ENCODE assay signal across 9 cellular contexts in the genomic region with DNA sequence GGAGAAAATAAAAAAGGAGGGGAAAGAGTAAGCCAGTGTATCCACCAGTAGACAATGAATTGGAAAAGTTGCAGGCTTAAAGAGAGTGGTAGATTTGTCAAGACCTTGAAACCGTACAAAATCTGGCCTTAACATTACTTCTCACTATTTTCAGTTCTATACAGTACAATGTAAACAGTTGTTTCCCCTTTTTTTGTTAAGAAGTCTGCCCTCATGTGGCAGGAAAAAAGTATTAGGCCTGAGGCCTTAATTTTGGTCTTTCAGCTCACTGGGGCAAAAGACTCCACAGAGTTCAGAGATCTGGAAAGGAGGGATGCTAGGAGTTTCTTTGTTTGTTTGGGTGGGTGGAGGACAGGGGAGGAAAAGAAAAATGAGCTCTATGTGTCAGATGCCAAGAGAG.
DNase-seq lines count a peak whose midpoint lies in the region; ATAC-seq and TF ChIP-seq lines count a peak whose summit lies in the region.
"Had no signal": no experiment of that assay in that cellular context is flagged by ENCODE, and none has a peak within 500 bp of the region (broad histone marks: within the 10 kb centered on the region; RNA-seq: fewer than 3 reads in every experiment).

No MANE protein-coding gene starts in this region.

- TF ChIP-seq CTCF in brain microvascular endothelial cell (IDR thresholded peaks at IDR 0.05; ENCODE audit: low read depth, low read length, missing control alignments), result peak; percentile 49

- intact Hi-C loops in activated CD4-positive, alpha-beta memory T cell treated with anti-CD3 and anti-CD28 coated beads for 36 hours (cut with micrococcal nuclease), result no loop called here

- TF ChIP-seq EP300 in Ishikawa (IDR thresholded peaks at IDR 0.05; ENCODE audit: borderline replicate concordance), result no peak

- in situ Hi-C loops in brain microvascular endothelial cell (cut with HindIII; ENCODE audit: low pct_ligation_motif_present, low sequenced_read_pairs), result no loop called here

- H3K4me3 ChIP-seq in brain microvascular endothelial cell (ENCODE audit: low read depth, low read length), result no peak overlapping the region
- H3K4me3 ChIP-seq: mucosa of descending colon had no signal

- H3K27ac Mint-ChIP-seq in stimulated activated naive B cell treated with anti-CD40 and anti-IgM and Interleukin-4, amounts not matched to agents 10 μg/mL and 1 μg/mL and 100 μg/mL, for 72 hours, result no peak overlapping the region
- no peak overlapping the region for H3K27ac Mint-ChIP-seq in activated CD4-positive, alpha-beta memory T cell treated with anti-CD3 and anti-CD28 coated beads for 36 hours

- H3K27ac ChIP-seq in brain microvascular endothelial cell, result no peak overlapping the region

- no peak overlapping the region for H3K4me3 Mint-ChIP-seq in stimulated activated naive B cell treated with anti-CD40 and anti-IgM and Interleukin-4, amounts not matched to agents 10 μg/mL and 1 μg/mL and 100 μg/mL, for 72 hours
- H3K4me3 Mint-ChIP-seq in activated T-cell treated with anti-CD3 and anti-CD28 coated beads, Interleukin-2, amount 50 U/mL, for 4 hours, result no peak overlapping the region
- no peak overlapping the region for H3K4me3 Mint-ChIP-seq in activated CD4-positive, alpha-beta memory T cell treated with anti-CD3 and anti-CD28 coated beads for 36 hours

- no peaks in the 10 kb centered on the region for H3K27me3 Mint-ChIP-seq in stimulated activated naive B cell treated with anti-CD40 and anti-IgM and Interleukin-4, amounts not matched to agents 10 μg/mL and 1 μg/mL and 100 μg/mL, for 72 hours
- H3K27me3 Mint-ChIP-seq in activated T-cell treated with anti-CD3 and anti-CD28 coated beads, Interleukin-2, amount 50 U/mL, for 4 hours (ENCODE audit: low read depth), result peaks cover 4% of the 10 kb centered on the region
- no peaks in the 10 kb centered on the region for H3K27me3 Mint-ChIP-seq in activated CD4-positive, alpha-beta memory T cell treated with anti-CD3 and anti-CD28 coated beads for 36 hours

- peak; percentile 82 for ATAC-seq in GM19351 (IDR thresholded peaks at IDR 0.05; ENCODE audit: unreplicated experiment)
- peak; percentile 62 to 72 for ATAC-seq in stimulated activated naive B cell treated with anti-CD40 and anti-IgM and Interleukin-4, amounts not matched to agents 10 μg/mL and 1 μg/mL and 100 μg/mL, for 72 hours (replicated peaks)
- ATAC-seq in activated T-cell treated with anti-CD3 and anti-CD28 coated beads, Interleukin-2, amount 50 U/mL, for 4 hours, result no peak
- ATAC-seq: mucosa of descending colon had no signal

- no peaks in the 10 kb centered on the region for H3K9me3 Mint-ChIP-seq in stimulated activated naive B cell treated with anti-CD40 and anti-IgM and Interleukin-4, amounts not matched to agents 10 μg/mL and 1 μg/mL and 100 μg/mL, for 72 hours
- no peaks in the 10 kb centered on the region for H3K9me3 Mint-ChIP-seq in activated T-cell treated with anti-CD3 and anti-CD28 coated beads, Interleukin-2, amount 50 U/mL, for 4 hours
- H3K9me3 Mint-ChIP-seq in activated CD4-positive, alpha-beta memory T cell treated with anti-CD3 and anti-CD28 coated beads for 36 hours, result no peaks in the 10 kb centered on the region

- POLR2A ChIA-PET in activated CD4-positive, alpha-beta memory T cell treated with anti-CD3 and anti-CD28 coated beads for 36 hours (lab: Charles Lee), result no interaction called here

- peak; percentile 21; the same call in 1 of the 2 replicates for TF ChIP-seq RAD21 in Ishikawa (IDR thresholded peaks at IDR 0.05; ENCODE audit: low read depth)

- CTCF ChIA-PET in activated CD4-positive, alpha-beta memory T cell treated with anti-CD3 and anti-CD28 coated beads for 36 hours (lab: Charles Lee), result interaction anchor here (0.8 to 1.0 kb wide), 4 partner anchors 9 to 352 kb away, joined by 3 read pairs; no protein-coding TSS in a partner anchor

- DNase-seq in ELR (ENCODE audit: low read depth), result peak; percentile 8
- DNase-seq in brain microvascular endothelial cell, result no peak
- DNase-seq in stimulated activated naive B cell treated with anti-CD40 and anti-IgM and Interleukin-4, amounts not matched to agents 10 μg/mL and 1 μg/mL and 100 μg/mL, for 72 hours, result peak; percentile 4
- no peak for DNase-seq in activated T-cell treated with anti-CD3 and anti-CD28 coated beads, Interleukin-2, amount 50 U/mL, for 4 hours
- DNase-seq in activated effector memory CD4-positive, alpha-beta T cell treated with anti-CD3 and anti-CD28 coated beads, Interleukin-2, amount 50 U/mL, for 16 hours, result no peak
- no peak for DNase-seq in activated CD4-positive, alpha-beta memory T cell treated with anti-CD3 and anti-CD28 coated beads for 36 hours

- H3K36me3 ChIP-seq in brain microvascular endothelial cell (replicated peaks), result no peaks in the 10 kb centered on the region

- no peaks in the 10 kb centered on the region for H3K36me3 Mint-ChIP-seq in stimulated activated naive B cell treated with anti-CD40 and anti-IgM and Interleukin-4, amounts not matched to agents 10 μg/mL and 1 μg/mL and 100 μg/mL, for 72 hours
- no peaks in the 10 kb centered on the region for H3K36me3 Mint-ChIP-seq in activated T-cell treated with anti-CD3 and anti-CD28 coated beads, Interleukin-2, amount 50 U/mL, for 4 hours (ENCODE audit: insufficient read depth)
- no peaks in the 10 kb centered on the region for H3K36me3 Mint-ChIP-seq in activated CD4-positive, alpha-beta memory T cell treated with anti-CD3 and anti-CD28 coated beads for 36 hours

- no peaks in the 10 kb centered on the region for H3K27me3 ChIP-seq in brain microvascular endothelial cell (replicated peaks)

- H3K4me1 Mint-ChIP-seq in stimulated activated naive B cell treated with anti-CD40 and anti-IgM and Interleukin-4, amounts not matched to agents 10 μg/mL and 1 μg/mL and 100 μg/mL, for 72 hours, result no peaks in the 10 kb centered on the region
- peaks cover 2% of the 10 kb centered on the region for H3K4me1 Mint-ChIP-seq in activated T-cell treated with anti-CD3 and anti-CD28 coated beads, Interleukin-2, amount 50 U/mL, for 4 hours (ENCODE audit: low read depth)
- H3K4me1 Mint-ChIP-seq in activated CD4-positive, alpha-beta memory T cell treated with anti-CD3 and anti-CD28 coated beads for 36 hours (ENCODE audit: low read depth), result no peaks in the 10 kb centered on the region

TF ChIP-seq in Ishikawa, 13 proteins besides CTCF, POLR2A, EP300 and RAD21:
- no peak for TF ChIP-seq CEBPB (IDR thresholded peaks at IDR 0.05)
- TF ChIP-seq ZBTB7A (IDR thresholded peaks at IDR 0.05; ENCODE audit: low read depth), result no peak
TF ChIP-seq in Ishikawa: peak in this region for 0.

Comparison
In these comparisons a context has a peak if more than half of its experiments do, and no peak if none do; other contexts are left out.
1. DNase-seq: peak in ELR (single experiment) and stimulated activated naive B cell treated with anti-CD40 and anti-IgM and Interleukin-4, amounts not matched to agents 10 μg/mL and 1 μg/mL and 100 μg/mL, for 72 hours (single experiment); none in brain microvascular endothelial cell (single experiment), activated T-cell treated with anti-CD3 and anti-CD28 coated beads, Interleukin-2, amount 50 U/mL, for 4 hours (single experiment), activated effector memory CD4-positive, alpha-beta T cell treated with anti-CD3 and anti-CD28 coated beads, Interleukin-2, amount 50 U/mL, for 16 hours (single experiment) and activated CD4-positive, alpha-beta memory T cell treated with anti-CD3 and anti-CD28 coated beads for 36 hours (single experiment).
2. ATAC-seq: peak in GM19351 (single experiment) and stimulated activated naive B cell treated with anti-CD40 and anti-IgM and Interleukin-4, amounts not matched to agents 10 μg/mL and 1 μg/mL and 100 μg/mL, for 72 hours (2 of 2); none in activated T-cell treated with anti-CD3 and anti-CD28 coated beads, Interleukin-2, amount 50 U/mL, for 4 hours (0 of 2).